ENCODE assay signal across 8 cellular contexts in the genomic region with DNA sequence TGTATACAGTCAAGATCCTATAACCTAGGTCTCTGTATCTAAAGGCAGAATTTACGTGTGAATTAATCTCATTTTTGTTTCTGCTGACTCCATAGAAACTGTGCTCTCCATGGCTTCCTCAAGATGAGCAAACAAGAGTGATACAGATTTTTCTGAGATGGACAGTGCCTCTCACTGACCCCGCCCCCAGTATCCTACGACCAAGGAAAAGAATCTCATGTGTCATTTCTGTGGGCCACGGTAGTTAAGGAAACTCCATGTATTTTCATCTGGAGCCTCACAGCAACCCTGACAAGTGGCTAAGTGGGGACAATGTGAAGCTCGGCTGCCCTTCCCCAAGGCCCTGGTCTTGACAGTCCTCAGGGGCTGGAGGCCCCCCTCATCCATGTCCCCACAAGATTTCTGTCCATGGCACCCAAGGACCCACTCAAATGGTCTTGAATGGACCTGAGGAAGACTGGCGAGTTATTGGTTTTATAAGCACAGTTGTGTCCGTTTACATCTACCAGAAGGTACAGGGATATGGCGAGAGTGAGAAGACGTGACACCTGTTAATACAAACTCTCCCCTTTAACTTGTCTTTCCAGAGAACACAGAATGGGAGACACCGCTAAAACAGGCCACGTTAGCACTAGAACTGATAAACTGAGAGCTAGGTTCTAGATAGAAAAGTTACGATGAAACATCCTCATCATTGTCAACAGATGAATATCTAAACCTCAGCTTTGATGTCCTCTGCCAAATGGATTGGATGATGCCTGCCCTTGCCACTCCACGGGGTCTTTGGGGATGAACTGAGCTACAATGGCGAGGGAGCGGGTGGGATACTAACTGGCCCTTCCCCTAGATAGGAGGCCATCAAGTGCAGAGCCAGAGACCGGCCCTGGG.
A peak's percentile ranks its signal among the peaks of the same experiment; 100 is the strongest.
DNase-seq lines count a peak whose midpoint lies in the region; ATAC-seq, FAIRE-seq and TF ChIP-seq lines count a peak whose summit lies in the region.

No MANE protein-coding gene starts in this region.

- dilution Hi-C loops in keratinocyte (cut with MboI; ENCODE audit: extremely low pct_ligation_motif_present, low sequenced_read_pairs) = no loop called here

- no peaks in the 10 kb centered on the region for H3K79me2 ChIP-seq in keratinocyte (ENCODE audit: control insufficient read depth, insufficient read depth, low read length)

- H3K4me3 ChIP-seq in keratinocyte (ENCODE audit: control insufficient read depth in 2 of 3, extremely low read depth in 1 of 3, insufficient read depth in 2 of 3, low read depth in 1 of 3, low read length in 3 of 3) = peak overlapping the region; percentile 23 to 66 (median 52)

- H3K27ac Mint-ChIP-seq in activated naive CD8-positive, alpha-beta T cell treated with anti-CD3 and anti-CD28 coated beads, Interleukin-2, amount 10 ng/mL, durations not matched to agents 7 days and 5 days = peak overlapping the region; percentile 66
- peak overlapping the region; percentile 42 for H3K27ac Mint-ChIP-seq in stimulated activated naive B cell treated with anti-CD40 and anti-IgM and Interleukin-4, amounts not matched to agents 10 μg/mL and 1 μg/mL and 100 μg/mL, for 72 hours

- no peaks in the 10 kb centered on the region for H3K9me3 ChIP-seq in keratinocyte (ENCODE audit: control insufficient read depth, low read depth, low read length)

- peak overlapping the region; percentile 71 for H3K4me3 Mint-ChIP-seq in activated naive CD8-positive, alpha-beta T cell treated with anti-CD3 and anti-CD28 coated beads, Interleukin-2, amount 10 ng/mL, durations not matched to agents 7 days and 5 days
- H3K4me3 Mint-ChIP-seq in stimulated activated naive B cell treated with anti-CD40 and anti-IgM and Interleukin-4, amounts not matched to agents 10 μg/mL and 1 μg/mL and 100 μg/mL, for 72 hours = peak overlapping the region; percentile 73 to 83

- no peaks in the 10 kb centered on the region for H3K36me3 ChIP-seq in keratinocyte (ENCODE audit: control insufficient read depth in 2 of 2, extremely low read depth in 1 of 2, insufficient read depth in 2 of 2, low read length in 2 of 2)

- H3K9me1 ChIP-seq in keratinocyte (ENCODE audit: control insufficient read depth, extremely low read depth, insufficient read depth, low read length) = no peaks in the 10 kb centered on the region

- no peak for FAIRE-seq in keratinocyte (lab: Jason Lieb, UNC)

- TF ChIP-seq CTCF in keratinocyte (optimal IDR thresholded peaks at IDR 0.05 in 1 of 3, IDR thresholded peaks at IDR 0.05 in 1 of 3, conservative IDR thresholded peaks at IDR 0.05 in 1 of 3; ENCODE audit: extremely low read depth in 1 of 3, insufficient read depth in 2 of 3, low read length in 3 of 3) = no peak

- peaks cover 48% of the 10 kb centered on the region for H3K27me3 Mint-ChIP-seq in activated naive CD8-positive, alpha-beta T cell treated with anti-CD3 and anti-CD28 coated beads, Interleukin-2, amount 10 ng/mL, durations not matched to agents 7 days and 5 days
- peaks cover 23 to 26% of the 10 kb centered on the region in 2 donors for H3K27me3 Mint-ChIP-seq in stimulated activated naive B cell treated with anti-CD40 and anti-IgM and Interleukin-4, amounts not matched to agents 10 μg/mL and 1 μg/mL and 100 μg/mL, for 72 hours

- POLR2A ChIA-PET in activated naive CD8-positive, alpha-beta T cell treated with anti-CD3 and anti-CD28 coated beads, Interleukin-2, amount 10 ng/mL, durations not matched to agents 7 days and 5 days (lab: Charles Lee) = interaction anchor here (0.7 to 2.2 kb wide), 10 partner anchors 8 to 46 kb away, joined by 3 to 18 read pairs (median 4); no protein-coding TSS in a partner anchor

- no peaks in the 10 kb centered on the region for H4K20me1 ChIP-seq in keratinocyte (ENCODE audit: control insufficient read depth, extremely low read depth, insufficient read depth, low read length)

- H3K27ac ChIP-seq in keratinocyte (ENCODE audit: control insufficient read depth, insufficient read depth, low read length) = peak overlapping the region; percentile 54

- H3K9me3 Mint-ChIP-seq in activated naive CD8-positive, alpha-beta T cell treated with anti-CD3 and anti-CD28 coated beads, Interleukin-2, amount 10 ng/mL, durations not matched to agents 7 days and 5 days = no peaks in the 10 kb centered on the region
- H3K9me3 Mint-ChIP-seq in stimulated activated naive B cell treated with anti-CD40 and anti-IgM and Interleukin-4, amounts not matched to agents 10 μg/mL and 1 μg/mL and 100 μg/mL, for 72 hours = no peaks in the 10 kb centered on the region

- DNase-seq in NCI-H2227 treated with DMSO at 0.1 percent for 48 hours (lab: John Stamatoyannopoulos, UW) (peak; percentile 43), NCI-H2227 (lab: John Stamatoyannopoulos, UW; ENCODE audit: unreplicated experiment) (no peak), keratinocyte (ENCODE audit: low read depth, low spot score) (no peak), OCI-M2 (lab: John Stamatoyannopoulos, UW; ENCODE audit: unreplicated experiment) (no peak)
- no peak for DNase-seq in activated naive CD8-positive, alpha-beta T cell treated with anti-CD3 and anti-CD28 coated beads, Interleukin-2, amount 10 ng/mL, durations not matched to agents 7 days and 5 days
- DNase-seq in stimulated activated naive B cell treated with anti-CD40 and anti-IgM and Interleukin-4, amounts not matched to agents 10 μg/mL and 1 μg/mL and 100 μg/mL, for 72 hours = no peak

- no peaks in the 10 kb centered on the region for H3K27me3 ChIP-seq in keratinocyte (ENCODE audit: control insufficient read depth, extremely low read depth, insufficient read depth, low read length)

- ATAC-seq in activated naive CD8-positive, alpha-beta T cell treated with anti-CD3 and anti-CD28 coated beads, Interleukin-2, amount 10 ng/mL, durations not matched to agents 7 days and 5 days (ENCODE audit: low read depth) = no peak
- ATAC-seq in stimulated activated naive B cell treated with anti-CD40 and anti-IgM and Interleukin-4, amounts not matched to agents 10 μg/mL and 1 μg/mL and 100 μg/mL, for 72 hours (replicated peaks) = no peak
- ATAC-seq in GM18858 (IDR thresholded peaks at IDR 0.05; ENCODE audit: unreplicated experiment) (no peak), HG02870 (IDR thresholded peaks at IDR 0.05; ENCODE audit: unreplicated experiment) (no peak)

- H3K36me3 Mint-ChIP-seq in activated naive CD8-positive, alpha-beta T cell treated with anti-CD3 and anti-CD28 coated beads, Interleukin-2, amount 10 ng/mL, durations not matched to agents 7 days and 5 days = peaks cover 2% of the 10 kb centered on the region
- H3K36me3 Mint-ChIP-seq in stimulated activated naive B cell treated with anti-CD40 and anti-IgM and Interleukin-4, amounts not matched to agents 10 μg/mL and 1 μg/mL and 100 μg/mL, for 72 hours = no peaks in the 10 kb centered on the region

- H3K9ac ChIP-seq in keratinocyte (ENCODE audit: control insufficient read depth, extremely low read depth, insufficient read depth, low read length) = peak overlapping the region; percentile 76

- peak overlapping the region; percentile 76 for H2AFZ ChIP-seq in keratinocyte (ENCODE audit: control insufficient read depth, low read length)

- H3K4me1 Mint-ChIP-seq in activated naive CD8-positive, alpha-beta T cell treated with anti-CD3 and anti-CD28 coated beads, Interleukin-2, amount 10 ng/mL, durations not matched to agents 7 days and 5 days = peaks cover 28% of the 10 kb centered on the region
- H3K4me1 Mint-ChIP-seq in stimulated activated naive B cell treated with anti-CD40 and anti-IgM and Interleukin-4, amounts not matched to agents 10 μg/mL and 1 μg/mL and 100 μg/mL, for 72 hours = peaks cover 6 to 15% of the 10 kb centered on the region in 2 donors

- H3K4me1 ChIP-seq in keratinocyte (ENCODE audit: control insufficient read depth, extremely low read depth, insufficient read depth, low read length) = peaks cover 22% of the 10 kb centered on the region

- peak overlapping the region; percentile 85 for H3K4me2 ChIP-seq in keratinocyte (ENCODE audit: control insufficient read depth, extremely low read depth, insufficient read depth, low read depth, low read length)
